ENCODE assay signal across 13 cellular contexts in the genomic region with DNA sequence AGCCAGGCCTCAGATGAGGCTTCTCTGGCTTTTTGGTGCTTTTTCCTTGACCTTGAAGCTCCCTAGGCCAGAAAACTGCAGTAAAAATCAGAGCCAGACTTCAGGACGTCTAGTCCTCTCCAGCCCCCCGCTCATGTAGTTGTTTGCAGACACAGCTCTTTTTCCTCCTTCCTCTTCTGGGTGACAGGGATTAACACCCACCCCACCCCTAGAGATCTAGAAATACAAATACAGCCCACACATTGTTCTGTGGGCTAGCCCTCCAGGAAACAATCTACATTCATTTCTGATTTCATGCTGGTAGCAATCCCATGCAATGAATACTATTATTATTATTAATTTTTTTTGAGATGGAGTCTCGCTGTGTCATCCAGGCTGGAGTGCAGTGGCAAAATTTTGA. TPM values are rescaled to one million over a fixed set of nuclear protein-coding genes. Genes with fewer than 3 reads are reported as not detected.
DNase-seq lines count a peak whose midpoint lies in the region; ATAC-seq and TF ChIP-seq lines count a peak whose summit lies in the region.
"Had no signal": no experiment of that assay in that cellular context is flagged by ENCODE, and none has a peak within 500 bp of the region (broad histone marks: within the 10 kb centered on the region; RNA-seq: fewer than 3 reads in every experiment).

No MANE protein-coding gene starts in this region.

- no peak for TF ChIP-seq CTCF in RWPE2 (IDR thresholded peaks at IDR 0.05; ENCODE audit: poor library complexity, severe bottlenecking)
- TF ChIP-seq CTCF in WERI-Rb-1 (IDR thresholded peaks at IDR 0.05; ENCODE audit: low read depth, low read length): no peak

- H3K9me3 ChIP-seq in RWPE2 (ENCODE audit: severe bottlenecking) (no peaks in the 10 kb centered on the region), WERI-Rb-1 (ENCODE audit: severe bottlenecking) (no peaks in the 10 kb centered on the region)

- ATAC-seq in RWPE2 (ENCODE audit: low read depth): no peak
- no peak for ATAC-seq in HG02852 (IDR thresholded peaks at IDR 0.05; ENCODE audit: unreplicated experiment)
- ATAC-seq in GM18907 (IDR thresholded peaks at IDR 0.05; ENCODE audit: unreplicated experiment): no peak
- ATAC-seq: GM23338 had no signal

- peak overlapping the region; percentile 98 for H3K27ac ChIP-seq in RWPE2 (ENCODE audit: poor library complexity, severe bottlenecking)
- no peak overlapping the region for H3K27ac ChIP-seq in WERI-Rb-1

- no peaks in the 10 kb centered on the region for H3K27me3 ChIP-seq in H7 (ENCODE audit: control insufficient read depth, insufficient read depth, low read length)
- no peaks in the 10 kb centered on the region for H3K27me3 ChIP-seq in RWPE2 (ENCODE audit: insufficient read depth, poor library complexity, severe bottlenecking)
- no peaks in the 10 kb centered on the region for H3K27me3 ChIP-seq in WERI-Rb-1 (ENCODE audit: insufficient read depth, low read depth, severe bottlenecking)

- H3K36me3 ChIP-seq in H7 (replicated peaks; ENCODE audit: control insufficient read depth, insufficient read depth, low read length) (no peaks in the 10 kb centered on the region), RWPE2 (ENCODE audit: low read depth) (0 out of 2 replicates have a peak, but pooled peaks cover 4% of the 10 kb centered on the region), WERI-Rb-1 (no peaks in the 10 kb centered on the region)

- H3K4me1 ChIP-seq in RWPE2 (ENCODE audit: insufficient read depth, poor library complexity, severe bottlenecking): peaks cover 39% of the 10 kb centered on the region

- no peak overlapping the region for H3K4me3 ChIP-seq in H7 (ENCODE audit: insufficient read depth, low read depth, low read length)
- no peak overlapping the region for H3K4me3 ChIP-seq in RWPE2 (ENCODE audit: severe bottlenecking)
- H3K4me3 ChIP-seq in WERI-Rb-1 (ENCODE audit: low read depth, low read length): no peak overlapping the region
- H3K4me3 ChIP-seq: GM23338 had no signal

- peak; percentile 15 for DNase-seq in H7
- DNase-seq in RWPE2 (ENCODE audit: low spot score): no peak
- DNase-seq in mesenteric fat pad (ENCODE audit: low spot score): peak; percentile 8
- DNase-seq in WERI-Rb-1: no peak
- no peak for DNase-seq in activated naive CD4-positive, alpha-beta T cell treated with anti-CD3 and anti-CD28 coated beads, Interleukin-2, amount 50 U/mL, for 16 hours
- DNase-seq: C1 segment of cervical spinal cord; CD4-positive, alpha-beta memory T cell; DMS79; H9; IMR-90 had no signal

RNA-seq across cellular contexts. Expression of gene CLSTN1, which starts 9.9 kb away (rescaled TPM):
- total RNA-seq in H7 (2014; rRNA removed; shearing (Covaris generic)): 100 and 127 TPM in 2 replicates
- total RNA-seq in mesenteric fat pad: 43.6 TPM

Comparison
In these comparisons a context has a peak if more than half of its experiments do, and no peak if none do; other contexts are left out.
1. DNase-seq: peak in H7 (single experiment) and mesenteric fat pad (single experiment); none in RWPE2 (single experiment), WERI-Rb-1 (single experiment) and activated naive CD4-positive, alpha-beta T cell treated with anti-CD3 and anti-CD28 coated beads, Interleukin-2, amount 50 U/mL, for 16 hours (single experiment).